8 cellular contexts compared by ENCODE assay signal in genomic region chr19:47158879-47159509, GRCh38. TPM values are rescaled to one million over a fixed set of nuclear protein-coding genes. Genes with fewer than 3 reads are reported as not detected.
A peak's percentile ranks its signal among the peaks of the same experiment; 100 is the strongest.
DNase-seq lines count a peak whose midpoint lies in the region; ATAC-seq and TF ChIP-seq lines count a peak whose summit lies in the region.

No MANE protein-coding gene starts in this region.

- no peak for TF ChIP-seq CTCF in CD8-positive, alpha-beta T cell (IDR thresholded peaks at IDR 0.05)
- TF ChIP-seq CTCF in psoas muscle (IDR thresholded peaks at IDR 0.05): no peak
- no peak for TF ChIP-seq CTCF in lower leg skin (IDR thresholded peaks at IDR 0.05)

- DNase-seq in CD8-positive, alpha-beta T cell: peak in 4 of 7 experiments; percentile 43 to 65 (median 50)
- DNase-seq in T-helper 22 cell (ENCODE audit: low read depth) (peak; percentile 35), psoas muscle (no peak), lower leg skin (ENCODE audit: low spot score in 2 of 2) (no peak), NCI-H1417 treated with DMSO at 0.1 percent for 48 hours (lab: John Stamatoyannopoulos, UW) (no peak)
- DNase-seq in effector memory CD4-positive, alpha-beta T cell: peak; percentile 15 to 36 (median 19)

- peaks cover 62% of the 10 kb centered on the region for H3K4me1 ChIP-seq in CD8-positive, alpha-beta T cell (ENCODE audit: insufficient read depth, low read length)
- H3K4me1 ChIP-seq in effector memory CD4-positive, alpha-beta T cell (ENCODE audit: control insufficient read depth, insufficient read depth, low read length, poor library complexity, severe bottlenecking): peaks cover 52% of the 10 kb centered on the region
- peaks cover 20% of the 10 kb centered on the region for H3K4me1 ChIP-seq in psoas muscle

- H3K27ac Mint-ChIP-seq in CD8-positive, alpha-beta T cell: peak overlapping the region; percentile 95

- 82 to 88% (median 83%) methylated on average over 7 of the region's 7 CpGs for WGBS in psoas muscle, 3 donors
- WGBS in lower leg skin, 2 donors: 55 to 61% methylated on average over 7 of the region's 7 CpGs

- POLR2A ChIA-PET in CD8-positive, alpha-beta T cell (lab: Charles Lee): interaction anchor here (0.6 to 3.8 kb wide), 14 partner anchors 9 to 1528 kb away, joined by 3 to 36 read pairs (median 5); no protein-coding TSS in a partner anchor

- peak overlapping the region; percentile 74 for H3K4me3 Mint-ChIP-seq in CD8-positive, alpha-beta T cell

- peak overlapping the region; percentile 42 for H3K4me3 ChIP-seq in CD8-positive, alpha-beta T cell (ENCODE audit: low read depth, low read length)
- no peak overlapping the region for H3K4me3 ChIP-seq in effector memory CD4-positive, alpha-beta T cell (ENCODE audit: insufficient read depth, low read depth, low read length, poor library complexity, severe bottlenecking)
- H3K4me3 ChIP-seq in psoas muscle (peak overlapping the region; percentile 22), lower leg skin (ENCODE audit: low read depth, poor library complexity, severe bottlenecking) (no peak overlapping the region)

- H3K27me3 ChIP-seq in CD8-positive, alpha-beta T cell (ENCODE audit: insufficient read depth, low read length): no peaks in the 10 kb centered on the region
- H3K27me3 ChIP-seq in effector memory CD4-positive, alpha-beta T cell (replicated peaks; ENCODE audit: control insufficient read depth, insufficient read depth, low read length, poor library complexity, severe bottlenecking): no peaks in the 10 kb centered on the region
- no peaks in the 10 kb centered on the region for H3K27me3 ChIP-seq in psoas muscle (ENCODE audit: insufficient read depth in 3 of 3, low read length in 2 of 3)

- TF ChIP-seq POLR2A in lower leg skin (IDR thresholded peaks at IDR 0.05): no peak

- H3K27me3 Mint-ChIP-seq in CD8-positive, alpha-beta T cell (ENCODE audit: low read depth): no peaks in the 10 kb centered on the region

- intact Hi-C loops in CD8-positive, alpha-beta T cell (cut with DNase I, micrococcal nuclease): loop anchor here (1.0 to 2.0 kb wide), 4 partner anchors 17 to 70 kb away; no protein-coding TSS in a partner anchor
- intact Hi-C loops in psoas muscle (cut with DNase I): loop anchor here (5.0 kb wide), 2 partner anchors 33 to 93 kb away; no protein-coding TSS in a partner anchor
- intact Hi-C loops in lower leg skin (cut with DNase I; ENCODE audit: low total_unique reads): no loop called here

- no peaks in the 10 kb centered on the region for H3K9me3 ChIP-seq in CD8-positive, alpha-beta T cell (ENCODE audit: low read length)
- H3K9me3 ChIP-seq in effector memory CD4-positive, alpha-beta T cell (ENCODE audit: control insufficient read depth, low read length): no peaks in the 10 kb centered on the region
- H3K9me3 ChIP-seq in psoas muscle: no peaks in the 10 kb centered on the region

- ATAC-seq in CD8-positive, alpha-beta T cell: peak; percentile 79
- ATAC-seq in psoas muscle (no peak), HG02678 (IDR thresholded peaks at IDR 0.05; ENCODE audit: unreplicated experiment) (no peak), HG03342 (IDR thresholded peaks at IDR 0.05; ENCODE audit: unreplicated experiment) (no peak)

- CTCF ChIA-PET in CD8-positive, alpha-beta T cell (lab: Charles Lee): interaction anchor here (0.6 to 27.6 kb wide), 15 partner anchors 9 to 91 kb away, joined by 3 to 505 read pairs (median 5); partner anchors contain the start of gene CCDC9

- peaks cover 8% of the 10 kb centered on the region for H3K36me3 ChIP-seq in CD8-positive, alpha-beta T cell (ENCODE audit: insufficient read depth, low read length)
- H3K36me3 ChIP-seq in effector memory CD4-positive, alpha-beta T cell (ENCODE audit: control insufficient read depth, insufficient read depth, low read length): peaks cover 4% of the 10 kb centered on the region
- H3K36me3 ChIP-seq in psoas muscle (ENCODE audit: insufficient read depth in 1 of 2, low read depth in 1 of 2): peaks cover 0 to 32% of the 10 kb centered on the region in 2 donors

- peak overlapping the region; percentile 41 for H3K27ac ChIP-seq in CD8-positive, alpha-beta T cell (ENCODE audit: low read depth, low read length)
- H3K27ac ChIP-seq in effector memory CD4-positive, alpha-beta T cell (ENCODE audit: insufficient read depth, low read length, poor library complexity, severe bottlenecking): peak overlapping the region; percentile 69
- H3K27ac ChIP-seq in psoas muscle: peak overlapping the region; percentile 72

- H3K36me3 Mint-ChIP-seq in CD8-positive, alpha-beta T cell: peaks cover 25% of the 10 kb centered on the region

- H3K4me1 Mint-ChIP-seq in CD8-positive, alpha-beta T cell (ENCODE audit: low read depth): peaks cover 72% of the 10 kb centered on the region

- H3K9me3 Mint-ChIP-seq in CD8-positive, alpha-beta T cell: no peaks in the 10 kb centered on the region

RNA-seq across cellular contexts. Expression of gene SAE1, which starts 28.4 kb away (rescaled TPM):
- 10 to 100 TPM; 22.4 TPM for total RNA-seq in CD8-positive, alpha-beta T cell
- total RNA-seq in psoas muscle (10 to 100 TPM; 37.8 to 55.8 (median 41.5) TPM), lower leg skin (10 to 100 TPM; 38.8 to 56.1 (median 44.2) TPM)
- 10 to 100 TPM; 30.7 to 63.4 (median 62.0) TPM for polyA plus RNA-seq in psoas muscle

RNA-seq across cellular contexts. Expression of gene ZC3H4, which starts 45.4 kb away (rescaled TPM):
- 10 to 100 TPM; 30.0 to 33.0 TPM for total RNA-seq in CD8-positive, alpha-beta T cell
- total RNA-seq in psoas muscle (10 to 100 TPM; 24.3 to 35.8 (median 28.5) TPM), lower leg skin (10 to 100 TPM; 21.8 to 29.5 (median 27.6) TPM)
- polyA plus RNA-seq in psoas muscle: 10 to 100 TPM in 1 of 3 donors, 1 to 10 TPM in 2; 4.4 to 15.2 (median 5.1) TPM

Comparison
In these comparisons a context has a peak if more than half of its experiments do, and no peak if none do; other contexts are left out.
1. DNase-seq: peak in CD8-positive, alpha-beta T cell (4 of 7), T-helper 22 cell (single experiment) and effector memory CD4-positive, alpha-beta T cell (3 of 3); none in psoas muscle (0 of 2), lower leg skin (0 of 2) and NCI-H1417 treated with DMSO at 0.1 percent for 48 hours (single experiment).
2. H3K4me3 ChIP-seq: peak in CD8-positive, alpha-beta T cell (single experiment) and psoas muscle (single experiment); none in effector memory CD4-positive, alpha-beta T cell (single experiment) and lower leg skin (single experiment).
3. Peak in every context shown above with its lines, with median percentiles within 50 percentile points of each other: H3K27ac ChIP-seq.